ENCODE assay signal across 1 cellular context in genomic region chr12:121719926-121720414, GRCh38.
TF ChIP-seq lines count a peak whose summit lies in the region.

No MANE protein-coding gene starts in this region.

TF ChIP-seq in K562, 482 proteins besides CTCF, POLR2A, EP300 and RAD21 (continued from another document):
- TF ChIP-seq ATF3 (IDR thresholded peaks at IDR 0.05) (peak; percentile 84), ATF3 (CRISPR knock-in tag; conservative IDR thresholded peaks at IDR 0.05) (no peak), KDM5B (IDR thresholded peaks at IDR 0.05; ENCODE audit: insufficient replicate concordance, low read depth, low read length) (no peak), HIVEP1 (CRISPR knock-in tag; IDR thresholded peaks at IDR 0.05) (no peak), EGR1 (conservative IDR thresholded peaks at IDR 0.05) (peak; percentile 47; the same call in 1 of the 2 replicates), VEZF1 (CRISPR knock-in tag; IDR thresholded peaks at IDR 0.05) (no peak), TSHZ1 (CRISPR knock-in tag; IDR thresholded peaks at IDR 0.05) (no peak), ZNF639 (CRISPR knock-in tag; conservative IDR thresholded peaks at IDR 0.05 in 1 of 2, IDR thresholded peaks at IDR 0.05 in 1 of 2) (no peak), CSDE1 (IDR thresholded peaks at IDR 0.05) (no peak), ZNF696 (CRISPR knock-in tag; conservative IDR thresholded peaks at IDR 0.05) (no peak)
